8 cellular contexts compared by ENCODE assay signal in the genomic region with DNA sequence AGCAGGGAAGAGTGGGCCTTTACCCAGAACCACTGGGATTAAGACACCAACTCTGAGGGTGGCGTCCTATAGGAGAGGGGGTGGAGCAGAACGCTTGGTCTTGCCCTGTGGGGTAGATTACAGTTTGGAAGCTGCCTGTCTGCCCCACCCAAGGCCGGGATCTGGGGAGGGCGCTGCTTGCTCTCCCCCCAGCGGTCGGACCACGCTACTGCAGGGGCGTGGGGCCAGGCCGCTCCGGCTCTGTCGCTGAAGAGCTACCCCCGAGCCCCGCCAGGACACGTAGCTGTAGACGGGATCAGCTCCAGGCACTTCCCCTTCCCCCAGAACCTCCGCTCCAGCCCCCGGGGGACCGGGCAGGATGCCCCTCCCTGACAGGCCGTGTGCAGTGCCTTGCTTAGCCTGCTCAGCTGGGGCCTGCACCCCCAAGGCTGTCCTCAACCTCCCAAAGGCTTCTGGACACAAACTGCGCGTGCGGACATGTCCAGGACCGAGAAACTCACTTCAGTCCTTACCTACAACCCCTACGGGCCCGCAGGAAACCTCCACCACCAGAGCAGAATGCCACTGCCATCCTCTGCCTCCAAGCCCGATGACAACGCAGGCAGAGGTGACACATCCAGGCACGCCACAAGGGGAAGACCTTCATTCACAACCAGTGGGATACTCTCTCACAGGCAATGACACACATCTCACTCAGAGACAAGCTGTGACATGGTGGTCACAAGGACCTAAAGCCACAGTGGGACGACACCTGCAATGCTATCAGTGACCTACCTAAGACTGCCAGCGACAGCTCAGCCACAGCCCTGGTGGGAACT. TPM values are rescaled to one million over a fixed set of nuclear protein-coding genes. Genes with fewer than 3 reads are reported as not detected.
DNase-seq lines count a peak whose midpoint lies in the region; ATAC-seq and TF ChIP-seq lines count a peak whose summit lies in the region.

No MANE protein-coding gene starts in this region.

- H3K27me3 Mint-ChIP-seq in T-helper 1 cell treated with Interleukin-12 subunit alpha and Interleukin-12 subunit beta and Interleukin-4 antibody, amounts not matched to agents 30 μg/mL and 1 μg/mL, for 36 hours (ENCODE audit: low read depth), result peaks cover 3% of the 10 kb centered on the region

- peak; percentile 88 for DNase-seq in GM12865 (ENCODE audit: low read depth)
- DNase-seq in anterior cingulate cortex (lab: John Stamatoyannopoulos, UW), result peak in 49 of 58 donors; percentile 25 to 82 (median 54)
- peak; percentile 87 for DNase-seq in left ventricle myocardium inferior

- peak overlapping the region; percentile 77 for H3K4me3 ChIP-seq in GM12865 (ENCODE audit: low read depth, low read length)
- peak overlapping the region; percentile 70 for H3K4me3 ChIP-seq in Loucy (ENCODE audit: low read length, poor library complexity, severe bottlenecking)
- H3K4me3 ChIP-seq in left ventricle myocardium inferior, result peak overlapping the region; percentile 100
- H3K4me3 ChIP-seq in rectal smooth muscle tissue (ENCODE audit: low read length), result peak overlapping the region; percentile 98

- H3K4me1 ChIP-seq in Loucy (ENCODE audit: insufficient read depth, low read length, poor library complexity, severe bottlenecking), result peaks cover 58% of the 10 kb centered on the region
- H3K4me1 ChIP-seq in left ventricle myocardium inferior, result peaks cover 98% of the 10 kb centered on the region
- H3K4me1 ChIP-seq in rectal smooth muscle tissue (ENCODE audit: control insufficient read depth, insufficient read depth, low read length), result peaks cover 47% of the 10 kb centered on the region

- no peak for ATAC-seq in GM21447 (IDR thresholded peaks at IDR 0.05; ENCODE audit: unreplicated experiment)

- H3K36me3 ChIP-seq in Loucy (ENCODE audit: insufficient read depth, low read length), result no peaks in the 10 kb centered on the region
- no peaks in the 10 kb centered on the region for H3K36me3 ChIP-seq in left ventricle myocardium inferior
- H3K36me3 ChIP-seq in rectal smooth muscle tissue (ENCODE audit: control insufficient read depth, insufficient read depth, low read length), result peaks cover 7% of the 10 kb centered on the region

- TF ChIP-seq CTCF in 22Rv1 (IDR thresholded peaks at IDR 0.05) (peak; percentile 97), GM12865 (IDR thresholded peaks at IDR 0.05; ENCODE audit: insufficient read depth, low read depth, low read length, missing control alignments) (peak; percentile 99), Loucy (conservative IDR thresholded peaks at IDR 0.05; ENCODE audit: low read length) (peak; percentile 94), left ventricle myocardium inferior (IDR thresholded peaks at IDR 0.05; ENCODE audit: borderline replicate concordance) (peak; percentile 99)

- no peaks in the 10 kb centered on the region for H3K9me3 ChIP-seq in Loucy (ENCODE audit: insufficient read depth, low read depth, low read length)
- no peaks in the 10 kb centered on the region for H3K9me3 ChIP-seq in left ventricle myocardium inferior (replicated peaks)

- no peaks in the 10 kb centered on the region for H3K27me3 ChIP-seq in Loucy (ENCODE audit: insufficient read depth, low read length, poor library complexity, severe bottlenecking)
- no peaks in the 10 kb centered on the region for H3K27me3 ChIP-seq in left ventricle myocardium inferior (ENCODE audit: low read depth)
- H3K27me3 ChIP-seq in rectal smooth muscle tissue (ENCODE audit: control insufficient read depth, insufficient read depth, low read length), result peaks cover 3% of the 10 kb centered on the region

- H4K20me1 ChIP-seq in Loucy (ENCODE audit: insufficient read depth, low read length, poor library complexity, severe bottlenecking), result no peaks in the 10 kb centered on the region

- H3K36me3 Mint-ChIP-seq in T-helper 1 cell treated with Interleukin-12 subunit alpha and Interleukin-12 subunit beta and Interleukin-4 antibody, amounts not matched to agents 30 μg/mL and 1 μg/mL, for 36 hours (ENCODE audit: low read depth), result peaks cover 16% of the 10 kb centered on the region

- H3K9me3 Mint-ChIP-seq in T-helper 1 cell treated with Interleukin-12 subunit alpha and Interleukin-12 subunit beta and Interleukin-4 antibody, amounts not matched to agents 30 μg/mL and 1 μg/mL, for 36 hours, result no peaks in the 10 kb centered on the region

- peak overlapping the region; percentile 40; the same call in 1 of the 2 replicates for H2AFZ ChIP-seq in Loucy (ENCODE audit: low read length)

- peak overlapping the region; percentile 96 for H3K4me3 Mint-ChIP-seq in T-helper 1 cell treated with Interleukin-12 subunit alpha and Interleukin-12 subunit beta and Interleukin-4 antibody, amounts not matched to agents 30 μg/mL and 1 μg/mL, for 36 hours

- H3K4me1 Mint-ChIP-seq in T-helper 1 cell treated with Interleukin-12 subunit alpha and Interleukin-12 subunit beta and Interleukin-4 antibody, amounts not matched to agents 30 μg/mL and 1 μg/mL, for 36 hours (ENCODE audit: low read depth), result peaks cover 57% of the 10 kb centered on the region

- H3K79me2 ChIP-seq in Loucy (ENCODE audit: insufficient read depth, low read length), result peaks cover 32% of the 10 kb centered on the region

- H3K9ac ChIP-seq in Loucy (ENCODE audit: low read depth, low read length, poor library complexity, severe bottlenecking) (peak overlapping the region; percentile 70), rectal smooth muscle tissue (ENCODE audit: low read length) (peak overlapping the region; percentile 61)

- H3K27ac ChIP-seq in 22Rv1, result peak overlapping the region; percentile 44; the same call in 1 of the 2 replicates
- H3K27ac ChIP-seq in left ventricle myocardium inferior (replicated peaks), result peak overlapping the region; percentile 100
- H3K27ac ChIP-seq in rectal smooth muscle tissue (ENCODE audit: low read depth, low read length), result peak overlapping the region; percentile 99

- peak overlapping the region; percentile 82 for H3K27ac Mint-ChIP-seq in T-helper 1 cell treated with Interleukin-12 subunit alpha and Interleukin-12 subunit beta and Interleukin-4 antibody, amounts not matched to agents 30 μg/mL and 1 μg/mL, for 36 hours

- no peaks in the 10 kb centered on the region for H3F3A ChIP-seq in Loucy (ENCODE audit: low read depth)

- peak overlapping the region; percentile 89 for H3K4me2 ChIP-seq in Loucy (ENCODE audit: low read depth, low read length, poor library complexity, severe bottlenecking)

- no peaks in the 10 kb centered on the region for H3K9me2 ChIP-seq in Loucy (replicated peaks; ENCODE audit: low read depth, low read length)

- intact Hi-C loops in left ventricle myocardium inferior (cut with micrococcal nuclease), result loop anchor here (5.0 to 10.0 kb wide), 3 partner anchors 36 to 148 kb away; no protein-coding TSS in a partner anchor

RNA-seq across cellular contexts. Expression of gene AHNAK, which starts 3.6 kb away (rescaled TPM):
- total RNA-seq in left ventricle myocardium inferior, result 290 TPM

RNA-seq across cellular contexts. Expression of gene EEF1G, which starts 30.7 kb away (rescaled TPM):
- total RNA-seq in left ventricle myocardium inferior, result 958 TPM

RNA-seq across cellular contexts. Expression of gene TUT1, which starts 48.4 kb away (rescaled TPM):
- total RNA-seq in left ventricle myocardium inferior, result 12.5 TPM

RNA-seq across cellular contexts. Expression of gene MTA2, which starts 58.7 kb away (rescaled TPM):
- 26.3 TPM for total RNA-seq in left ventricle myocardium inferior

Comparison
In these comparisons a context has a peak if more than half of its experiments do, and no peak if none do; other contexts are left out.
1. H3K27ac ChIP-seq: peak in every context shown above with its lines; median percentile 100 in left ventricle myocardium inferior; 99 in rectal smooth muscle tissue; 44 in 22Rv1.